Comparison of ENCODE assay signal across 16 cellular contexts in the genomic region with DNA sequence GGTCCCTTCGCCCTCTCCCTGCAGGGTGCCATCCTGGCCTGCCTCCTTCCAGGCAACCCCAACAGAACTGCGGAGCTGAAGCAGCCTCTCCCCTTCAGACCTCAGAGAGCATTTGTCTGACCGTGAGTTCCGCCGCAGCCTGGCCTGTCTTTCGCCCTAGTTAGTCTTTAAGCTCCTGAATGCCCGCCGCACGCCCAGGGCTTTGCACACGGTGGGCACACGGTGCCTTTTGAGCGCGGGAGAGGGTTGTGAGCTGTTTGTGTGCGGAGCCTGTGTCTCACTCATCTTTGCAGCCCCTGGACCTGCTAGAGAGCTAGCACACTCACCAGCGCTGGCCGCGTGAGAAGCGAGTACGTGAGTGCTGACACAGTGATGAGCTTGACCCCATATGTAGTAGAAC.
DNase-seq lines count a peak whose midpoint lies in the region; ATAC-seq, FAIRE-seq and TF ChIP-seq lines count a peak whose summit lies in the region.
"Had no signal": no experiment of that assay in that cellular context is flagged by ENCODE, and none has a peak within 500 bp of the region (broad histone marks: within the 10 kb centered on the region; RNA-seq: fewer than 3 reads in every experiment).

No MANE protein-coding gene starts in this region.

- TF ChIP-seq POLR2A in thyroid gland (IDR thresholded peaks at IDR 0.05) = no peak

- H3K36me3 Mint-ChIP-seq in T-helper 17 cell (ENCODE audit: low read depth) = peaks cover 4% of the 10 kb centered on the region

- peaks cover 46% of the 10 kb centered on the region for H3K4me1 Mint-ChIP-seq in T-helper 17 cell

- H3K27me3 ChIP-seq in upper lobe of right lung (no peaks in the 10 kb centered on the region), thyroid gland (no peaks in the 10 kb centered on the region)

- TF ChIP-seq CTCF in kidney (IDR thresholded peaks at IDR 0.05; ENCODE audit: borderline replicate concordance, extremely low read depth, insufficient read depth) = no peak
- no peak for TF ChIP-seq CTCF in upper lobe of right lung (IDR thresholded peaks at IDR 0.05)
- TF ChIP-seq CTCF in thyroid gland (IDR thresholded peaks at IDR 0.05) = no peak

- ATAC-seq in T-helper 17 cell = no peak
- peak; percentile 27 for ATAC-seq in upper lobe of right lung
- ATAC-seq: GM12878 had no signal

- peak; percentile 3 for DNase-seq in ELF-1 (ENCODE audit: low read depth, low spot score)
- DNase-seq in T-helper 17 cell = no peak
- peak; percentile 59 for DNase-seq in kidney
- no peak for DNase-seq in upper lobe of right lung
- no peak for DNase-seq in GM19238 (ENCODE audit: insufficient read length, low spot score)
- no peak for DNase-seq in NCI-H2029 (lab: John Stamatoyannopoulos, UW)
- DNase-seq in thyroid gland = no peak
- DNase-seq: ACHN; C1 segment of cervical spinal cord; Calu3; CD4-positive, alpha-beta T cell; DMS 273 treated with DMSO at 0.1 percent for 48 hours; IMR-90; KBM-7 had no signal

- no peak overlapping the region for H3K4me3 Mint-ChIP-seq in T-helper 17 cell
- H3K4me3 Mint-ChIP-seq: CD4-positive, alpha-beta T cell had no signal

- peak overlapping the region; percentile 32 for H3K27ac Mint-ChIP-seq in T-helper 17 cell
- H3K27ac Mint-ChIP-seq: CD4-positive, alpha-beta T cell had no signal

- H3K4me1 ChIP-seq in kidney (ENCODE audit: control insufficient read depth in 1 of 2, insufficient read depth in 1 of 2, low read depth in 1 of 2, low read length in 2 of 2) (no peaks in the 10 kb centered on the region), upper lobe of right lung (no peaks in the 10 kb centered on the region), thyroid gland (peaks cover 0 to 14% of the 10 kb centered on the region in 2 donors)

- H3K4me3 ChIP-seq in kidney (ENCODE audit: low read length in 2 of 2) (no peak overlapping the region), upper lobe of right lung (no peak overlapping the region), thyroid gland (replicated peaks in 1 of 3) (no peak overlapping the region)
- H3K4me3 ChIP-seq: GM12878 had no signal

- H3K27ac ChIP-seq in kidney (ENCODE audit: low read depth in 2 of 2, low read length in 2 of 2) (no peak overlapping the region), upper lobe of right lung (no peak overlapping the region), thyroid gland (no peak overlapping the region)

- H3K36me3 ChIP-seq in kidney (ENCODE audit: control insufficient read depth in 1 of 2, insufficient read depth in 2 of 2, low read length in 2 of 2) = no peaks in the 10 kb centered on the region
- no peaks in the 10 kb centered on the region for H3K36me3 ChIP-seq in upper lobe of right lung
- H3K36me3 ChIP-seq in thyroid gland = no peaks in the 10 kb centered on the region

- H3K9me3 ChIP-seq in T-helper 17 cell (ENCODE audit: control insufficient read depth, low read length, poor library complexity, severe bottlenecking) = no peaks in the 10 kb centered on the region
- no peaks in the 10 kb centered on the region for H3K9me3 ChIP-seq in kidney (ENCODE audit: control insufficient read depth in 1 of 2, low read length in 2 of 2)
- no peaks in the 10 kb centered on the region for H3K9me3 ChIP-seq in upper lobe of right lung
- no peaks in the 10 kb centered on the region for H3K9me3 ChIP-seq in thyroid gland

- no peak for FAIRE-seq in kidney (lab: Jason Lieb, UNC)
- FAIRE-seq: GM12878, H54 had no signal

- no peaks in the 10 kb centered on the region for H3K27me3 Mint-ChIP-seq in T-helper 17 cell
- H3K27me3 Mint-ChIP-seq: CD4-positive, alpha-beta T cell had no signal

- 96 to 98% methylated on average over 16 to 19 of the region's 19 CpGs for WGBS in thyroid gland, 2 donors

- no peak overlapping the region for H3K9ac ChIP-seq in kidney (ENCODE audit: low read length in 2 of 2)

- intact Hi-C loops in kidney (cut with DNase I) = no loop called here
- intact Hi-C loops in upper lobe of right lung (cut with DNase I) = no loop called here
- intact Hi-C loops in thyroid gland (cut with DNase I) = no loop called here

Comparison
In these comparisons a context has a peak if more than half of its experiments do, and no peak if none do; other contexts are left out.
1. DNase-seq: peak in ELF-1 (single experiment) and kidney (single experiment); none in T-helper 17 cell (0 of 3), upper lobe of right lung (single experiment), GM19238 (single experiment), NCI-H2029 (single experiment) and thyroid gland (0 of 2).